ENCODE assay signal across 6 cellular contexts in genomic region chr3:52198643-52199608, GRCh38. TPM values are rescaled to one million over a fixed set of nuclear protein-coding genes. Genes with fewer than 3 reads are reported as not detected.
A peak's percentile ranks its signal among the peaks of the same experiment; 100 is the strongest.
DNase-seq lines count a peak whose midpoint lies in the region; TF ChIP-seq lines count a peak whose summit lies in the region.

No MANE protein-coding gene starts in this region.

- no peak overlapping the region for H3K56ac ChIP-seq in H9 (ENCODE audit: insufficient read length, low read depth, low read length)

- no peak overlapping the region for H2BK15ac ChIP-seq in H9 (ENCODE audit: low read depth, low read length)

- H2AFZ ChIP-seq in H9 (ENCODE audit: low read length), result no peak overlapping the region

- peaks cover 19 to 47% (median 41%) of the 10 kb centered on the region in 3 experiments; a peak in 6 of 7 replicates for H3K36me3 Mint-ChIP-seq in H9 (ENCODE audit: insufficient read depth in 1 of 3, low read depth in 3 of 3)
- H3K36me3 Mint-ChIP-seq in brain, result peaks cover 48% of the 10 kb centered on the region
- H3K36me3 Mint-ChIP-seq in nephron (ENCODE audit: low read depth), result peaks cover 38% of the 10 kb centered on the region

- no peaks in the 10 kb centered on the region; the same call in 1 of the 2 replicates for H3K27me3 ChIP-seq in H9 (ENCODE audit: insufficient read depth, low read length)

- H2BK5ac ChIP-seq in H9 (ENCODE audit: insufficient read length, low read length), result no peak overlapping the region

- TF ChIP-seq CTCF in H9 (conservative IDR thresholded peaks at IDR 0.05) (no peak), brain (conservative IDR thresholded peaks at IDR 0.05) (no peak), nephron (IDR thresholded peaks at IDR 0.05; ENCODE audit: unreplicated experiment in 3 of 3) (no peak)

- no peaks in the 10 kb centered on the region for H3K79me2 ChIP-seq in H9 (ENCODE audit: insufficient read depth, low read length)

- no peaks in the 10 kb centered on the region for H3K9me3 Mint-ChIP-seq in H9
- no peaks in the 10 kb centered on the region for H3K9me3 Mint-ChIP-seq in brain
- H3K9me3 Mint-ChIP-seq in nephron, result no peaks in the 10 kb centered on the region

- peaks cover 7% of the 10 kb centered on the region for H3K23me2 ChIP-seq in H9 (ENCODE audit: insufficient read length, low read depth, low read length, poor library complexity, severe bottlenecking)

- no peak overlapping the region for H4K8ac ChIP-seq in H9 (replicated peaks; ENCODE audit: insufficient read length, low read depth, low read length)

- no peaks in the 10 kb centered on the region for H3K79me1 ChIP-seq in H9 (ENCODE audit: insufficient read depth, low read depth, low read length, poor library complexity, severe bottlenecking)

- no peaks in the 10 kb centered on the region for H4K20me1 ChIP-seq in H9 (ENCODE audit: control insufficient read depth, insufficient read depth, insufficient read length)

- H3K27ac ChIP-seq in H9 (ENCODE audit: insufficient read length, low read depth, low read length), result no peak overlapping the region

- no peaks in the 10 kb centered on the region for H3K9me3 ChIP-seq in H9 (ENCODE audit: control insufficient read depth, low read depth, low read length)

- H3K27ac Mint-ChIP-seq in H9 (peak overlapping the region in 2 of 3 experiments; percentile 94 to 95; a peak in 3 of 7 replicates), brain (peak overlapping the region; percentile 94 to 99 (median 97)), nephron (peak overlapping the region; percentile 52 to 91 (median 84))

- H2BK12ac ChIP-seq in H9 (ENCODE audit: insufficient read length, low read depth, low read length), result no peak overlapping the region

- no peak overlapping the region for H3K18ac ChIP-seq in H9 (ENCODE audit: insufficient read length, low read depth, low read length)

- H3K4ac ChIP-seq in H9 (ENCODE audit: low read depth, low read length), result no peak overlapping the region

- no peak overlapping the region for H2BK20ac ChIP-seq in H9 (ENCODE audit: low read depth, low read length, poor library complexity, severe bottlenecking)

- H2BK120ac ChIP-seq in H9 (ENCODE audit: low read depth, low read length, poor library complexity, severe bottlenecking), result no peak overlapping the region

- WGBS in H9 (ENCODE audit: extremely low coverage, insufficient read length, low lambda C conversion rate), result no CpG with 5 or more reads among the region's 14 CpGs

- peak overlapping the region; percentile 58 for H3K9ac ChIP-seq in H9 (ENCODE audit: extremely low read depth, insufficient read length, low read length)

- H2AK5ac ChIP-seq in H9 (ENCODE audit: insufficient read length, low read length), result no peak overlapping the region

- H3K4me1 Mint-ChIP-seq in H9 (peaks cover 16 to 17% of the 10 kb centered on the region in 2 experiments), brain (peaks cover 30% of the 10 kb centered on the region), nephron (peaks cover 48% of the 10 kb centered on the region)

- H3K4me2 ChIP-seq in H9 (ENCODE audit: insufficient read depth, insufficient read length, low read length), result peak overlapping the region; percentile 82

- H3K4me3 Mint-ChIP-seq in H9, result peak overlapping the region; percentile 98 to 99
- peak overlapping the region; percentile 95 to 100 (median 99) for H3K4me3 Mint-ChIP-seq in brain
- peak overlapping the region; percentile 98 to 99 (median 98) for H3K4me3 Mint-ChIP-seq in nephron

- DNase-seq in H9 (no peak), HPDE6-E6E7 (ENCODE audit: extremely low spot score) (no peak), activated gamma-delta T cell treated with Interleukin-2 at 50 U/mL for 16 hours (no peak)
- DNase-seq in stimulated activated CD8-positive, alpha-beta memory T cell treated with anti-CD3 and anti-CD28 coated beads, Interleukin-4, amount 100 ng/mL, for 48 hours, result no peak

- H3K14ac ChIP-seq in H9 (ENCODE audit: insufficient read depth, low read length), result peak overlapping the region; percentile 25; the same call in 1 of the 2 replicates

- H3K27me3 Mint-ChIP-seq in H9 (ENCODE audit: low read depth) (peaks cover 2% of the 10 kb centered on the region; the same call in 1 of the 2 replicates), brain (peaks cover 9% of the 10 kb centered on the region), nephron (ENCODE audit: low read depth) (peaks cover 3% of the 10 kb centered on the region)

- no peak overlapping the region for H3T11ph ChIP-seq in H9 (ENCODE audit: low read length)

- H4K91ac ChIP-seq in H9 (ENCODE audit: insufficient read length, low read depth, low read length), result no peak overlapping the region

- H3K23ac ChIP-seq in H9 (ENCODE audit: insufficient read length, low read depth, low read length), result no peak overlapping the region

- no peaks in the 10 kb centered on the region for H3K4me1 ChIP-seq in H9 (ENCODE audit: insufficient read depth, low read length)

- no peak overlapping the region for H4K5ac ChIP-seq in H9 (ENCODE audit: insufficient read length, low read depth, low read length)

RNA-seq across cellular contexts. Expression of gene ALAS1, which starts 1.0 kb away (rescaled TPM):
- 39.1 and 40.4 TPM in 2 replicates for total RNA-seq in H9 (2021)
- polyA plus RNA-seq in brain (ENCODE audit: insufficient read depth, low read depth, low replicate concordance), result 54.8 TPM

RNA-seq across cellular contexts. Expression of gene TLR9, which starts 26.5 kb away (rescaled TPM):
- not detected in 2 replicates for total RNA-seq in H9 (2021)
- polyA plus RNA-seq in brain (ENCODE audit: insufficient read depth, low read depth, low replicate concordance), result 0.19 TPM

RNA-seq across cellular contexts. Expression of gene TWF2, which starts 40.0 kb away (rescaled TPM):
- 44.8 and 50.9 TPM in 2 replicates for total RNA-seq in H9 (2021)
- 49.4 TPM for polyA plus RNA-seq in brain (ENCODE audit: insufficient read depth, low read depth, low replicate concordance)

RNA-seq across cellular contexts. Expression of gene POC1A, which starts 44.7 kb away (rescaled TPM):
- total RNA-seq in H9 (2021), result 29.0 and 29.3 TPM in 2 replicates
- 18.8 TPM for polyA plus RNA-seq in brain (ENCODE audit: insufficient read depth, low read depth, low replicate concordance)

RNA-seq across cellular contexts. Expression of gene PPM1M, which starts 46.6 kb away (rescaled TPM):
- total RNA-seq in H9 (2021), result 6.1 and 7.4 TPM in 2 replicates
- 15.2 TPM for polyA plus RNA-seq in brain (ENCODE audit: insufficient read depth, low read depth, low replicate concordance)
